ENCODE assay signal across 8 cellular contexts in the genomic region with DNA sequence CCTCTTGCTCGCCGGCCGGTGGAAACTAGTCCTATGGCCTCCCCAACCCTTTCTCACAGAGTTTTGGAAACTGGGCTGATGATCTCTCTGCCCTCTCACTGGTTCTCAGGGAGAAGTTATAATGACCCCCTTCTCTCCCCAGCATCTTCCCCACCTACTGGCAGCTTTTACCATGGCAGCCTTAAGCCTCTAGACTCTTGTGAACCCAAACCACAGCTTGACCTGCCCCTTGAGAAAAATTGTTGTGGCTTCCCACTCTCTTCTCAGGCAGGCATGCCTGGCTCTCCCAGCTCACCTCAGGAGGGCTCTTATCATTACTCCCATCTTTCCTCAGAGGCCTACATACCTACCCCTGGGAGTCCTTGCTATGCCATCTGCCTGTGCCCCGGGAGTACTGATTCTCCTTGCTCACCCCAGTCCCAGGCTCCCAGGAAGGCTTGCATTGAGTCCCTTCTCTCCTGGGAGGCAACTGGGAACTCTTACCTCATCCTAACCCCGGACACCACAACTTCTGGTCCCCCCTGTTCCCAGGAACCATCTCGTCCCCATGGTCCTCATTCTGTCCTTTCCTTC. TPM values are rescaled to one million over a fixed set of nuclear protein-coding genes. Genes with fewer than 3 reads are reported as not detected.
DNase-seq lines count a peak whose midpoint lies in the region; ATAC-seq, FAIRE-seq and TF ChIP-seq lines count a peak whose summit lies in the region.

No MANE protein-coding gene starts in this region.

- no peaks in the 10 kb centered on the region for H3K9me3 ChIP-seq in BLaER1 treated with 17β-estradiol and CSF1 and Interleukin-3, amounts not matched to agents 10 nM and 100 nM (replicated peaks in 1 of 11)
- H3K9me3 ChIP-seq in iPS-20b (ENCODE audit: insufficient read depth, low read depth, low read length) = no peaks in the 10 kb centered on the region

- H3K9ac ChIP-seq in BLaER1 treated with 17β-estradiol and CSF1 and Interleukin-3, amounts not matched to agents 10 nM and 100 nM = peak overlapping the region in 10 of 11 experiments; percentile 12 to 91 (median 89); a peak in 11 of 22 replicates
- no peak overlapping the region for H3K9ac ChIP-seq in iPS-20b (ENCODE audit: low read depth, low read length)

- peaks cover 35 to 70% (median 46%) of the 10 kb centered on the region in 10 experiments for H3K4me1 ChIP-seq in BLaER1 treated with 17β-estradiol and CSF1 and Interleukin-3, amounts not matched to agents 10 nM and 100 nM
- H3K4me1 ChIP-seq in iPS-20b (ENCODE audit: insufficient read depth, low read length) = peaks cover 12% of the 10 kb centered on the region; the same call in 1 of the 2 replicates

- H3K27ac ChIP-seq in BLaER1 treated with 17β-estradiol and CSF1 and Interleukin-3, amounts not matched to agents 10 nM and 100 nM = peak overlapping the region in 6 of 11 experiments; percentile 12 to 93 (median 90); a peak in 7 of 22 replicates
- H3K27ac ChIP-seq in iPS-20b (ENCODE audit: low read length) = no peak overlapping the region

- TF ChIP-seq CTCF in WI38 (IDR thresholded peaks at IDR 0.05; ENCODE audit: low read depth, low read length) = peak; percentile 23; the same call in 1 of the 2 replicates

- ATAC-seq in HG03135 (IDR thresholded peaks at IDR 0.05; ENCODE audit: unreplicated experiment) = no peak

- no peaks in the 10 kb centered on the region for H3K27me3 ChIP-seq in BLaER1 treated with 17β-estradiol and CSF1 and Interleukin-3, amounts not matched to agents 10 nM and 100 nM
- H3K27me3 ChIP-seq in H7 (ENCODE audit: control insufficient read depth, insufficient read depth, low read length) (no peaks in the 10 kb centered on the region), iPS-20b (ENCODE audit: insufficient read depth, low read length) (no peaks in the 10 kb centered on the region)

- H4K20me1 ChIP-seq in BLaER1 treated with 17β-estradiol and CSF1 and Interleukin-3, amounts not matched to agents 10 nM and 100 nM = peaks cover 0 to 60% (median 48%) of the 10 kb centered on the region in 11 experiments; a peak in 19 of 22 replicates

- DNase-seq in H7 = peak; percentile 58
- DNase-seq in urothelium cell line (ENCODE audit: low spot score) = peak; percentile 51
- DNase-seq in NCI-H1092 (lab: John Stamatoyannopoulos, UW) = no peak
- DNase-seq in cerebellum (ENCODE audit: low spot score) = no peak

- FAIRE-seq in urothelium cell line (lab: Jason Lieb, UNC) = no peak

- peak overlapping the region; percentile 81 to 96 (median 91) for H3K4me2 ChIP-seq in BLaER1 treated with 17β-estradiol and CSF1 and Interleukin-3, amounts not matched to agents 10 nM and 100 nM

- peak overlapping the region in 5 of 10 experiments; percentile 71 to 82 (median 80); a peak in 8 of 20 replicates for H3K4me3 ChIP-seq in BLaER1 treated with 17β-estradiol and CSF1 and Interleukin-3, amounts not matched to agents 10 nM and 100 nM
- no peak overlapping the region for H3K4me3 ChIP-seq in H7 (ENCODE audit: insufficient read depth, low read depth, low read length)
- H3K4me3 ChIP-seq in WI38 (ENCODE audit: low read depth, low read length) = peak overlapping the region; percentile 84
- H3K4me3 ChIP-seq in iPS-20b (ENCODE audit: low read length) = peak overlapping the region; percentile 89; the same call in 1 of the 2 replicates

- H3K36me3 ChIP-seq in BLaER1 treated with 17β-estradiol and CSF1 and Interleukin-3, amounts not matched to agents 10 nM and 100 nM = peaks cover 34 to 56% (median 50%) of the 10 kb centered on the region in 11 experiments
- H3K36me3 ChIP-seq in H7 (replicated peaks; ENCODE audit: control insufficient read depth, insufficient read depth, low read length) (peaks cover 15% of the 10 kb centered on the region), iPS-20b (ENCODE audit: insufficient read depth, low read depth, low read length) (peaks cover 35% of the 10 kb centered on the region)

RNA-seq across cellular contexts. Expression of a gene that starts 1.6 kb away (rescaled TPM):
- 10.4 and 11.8 TPM in 2 replicates for total RNA-seq in H7 (2014; rRNA removed; shearing (Covaris generic))
- total RNA-seq in cerebellum = 12.9 TPM

RNA-seq across cellular contexts. Expression of a gene that starts 38.7 kb away (rescaled TPM):
- 909 and 1,018 TPM in 2 replicates for total RNA-seq in H7 (2014; rRNA removed; shearing (Covaris generic))
- 177 TPM for total RNA-seq in cerebellum

RNA-seq across cellular contexts. Expression of a gene that starts 38.8 kb away (rescaled TPM):
- 123 and 133 TPM in 2 replicates for total RNA-seq in H7 (2014; rRNA removed; shearing (Covaris generic))
- total RNA-seq in cerebellum = 50.8 TPM

RNA-seq across cellular contexts. Expression of a gene that starts 51.9 kb away (rescaled TPM):
- 12.6 and 19.8 TPM in 2 replicates for total RNA-seq in H7 (2014; rRNA removed; shearing (Covaris generic))
- 19.0 TPM for total RNA-seq in cerebellum

Comparison
In these comparisons a context has a peak if more than half of its experiments do, and no peak if none do; other contexts are left out.
1. DNase-seq: peak in H7 (single experiment) and urothelium cell line (single experiment); none in NCI-H1092 (single experiment) and cerebellum (single experiment).